In genomic region chr11:8202428-8203160, GRCh38 we compare ENCODE assay signal across 1 cellular context.
TF ChIP-seq lines count a peak whose summit lies in the region.

No MANE protein-coding gene starts in this region.

TF ChIP-seq in GM12878, 131 proteins besides CTCF, POLR2A, EP300 and RAD21 (continued from another document):
- no peak for TF ChIP-seq IRF3 (IDR thresholded peaks at IDR 0.05)
- no peak for TF ChIP-seq KAT2A (conservative IDR thresholded peaks at IDR 0.05; ENCODE audit: control insufficient read depth, low read depth, low read length)
- TF ChIP-seq NFXL1 (IDR thresholded peaks at IDR 0.05; ENCODE audit: borderline replicate concordance) = no peak
- no peak for TF ChIP-seq NFIC (IDR thresholded peaks at IDR 0.05; ENCODE audit: low read depth, low read length)
- no peak for TF ChIP-seq DPF2 (IDR thresholded peaks at IDR 0.05)
- no peak for TF ChIP-seq YBX1 (IDR thresholded peaks at IDR 0.05)
